1 cellular context compared by ENCODE assay signal in the genomic region with DNA sequence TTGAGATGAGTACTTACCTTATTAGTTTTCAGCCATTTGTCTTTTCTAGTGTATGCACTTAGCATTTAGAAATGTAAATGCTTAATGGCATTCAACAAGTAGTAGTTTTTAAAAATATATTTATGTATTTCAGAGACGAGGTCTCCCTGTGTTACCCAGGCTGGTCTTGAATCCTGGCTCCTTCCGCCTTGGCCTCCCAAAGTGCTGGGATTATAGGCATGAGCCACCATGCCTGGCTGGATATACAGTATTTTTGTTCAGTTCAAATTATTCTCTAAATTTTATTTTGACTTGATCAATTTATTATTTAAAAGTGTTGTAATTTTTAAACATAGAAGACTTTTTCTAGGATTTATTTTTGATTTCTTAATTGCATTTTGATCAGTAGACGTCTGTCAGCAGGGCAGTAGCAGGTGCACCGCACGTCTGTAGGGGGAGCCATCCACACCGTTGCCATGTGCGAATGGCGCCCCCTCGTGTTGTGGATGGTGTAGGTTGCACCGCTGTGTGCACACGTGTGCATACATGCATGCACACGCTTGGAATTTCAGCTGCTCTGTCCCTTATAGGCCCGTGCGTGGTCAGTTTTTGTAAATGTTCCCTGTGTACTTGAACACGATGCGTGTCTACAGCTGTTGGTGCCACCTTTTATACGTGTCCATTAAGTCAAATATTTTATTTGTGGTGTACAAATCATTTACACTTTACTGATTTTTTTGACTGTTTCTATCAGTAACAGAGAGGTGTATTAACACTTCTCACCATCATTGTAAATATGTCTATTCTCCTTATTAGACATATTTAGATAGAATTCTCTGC.
A peak's percentile ranks its signal among the peaks of the same experiment; 100 is the strongest.
TF ChIP-seq lines count a peak whose summit lies in the region.

No MANE protein-coding gene starts in this region.

TF ChIP-seq in HepG2, 621 proteins besides CTCF, POLR2A, EP300 and RAD21 (continued from another document and continues in another):
- TF ChIP-seq, protein P1, sequence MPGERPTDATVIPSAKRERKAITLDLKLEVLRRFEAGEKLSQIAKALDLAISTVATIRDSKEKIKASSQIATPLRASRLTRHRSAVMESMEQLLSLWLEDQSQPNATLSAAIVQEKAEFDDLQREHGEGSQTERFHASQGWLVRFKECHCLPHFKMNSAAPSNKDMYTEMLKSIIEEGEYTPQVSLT (CRISPR knock-in tag; IDR thresholded peaks at IDR 0.05; ENCODE audit: borderline replicate concordance, low read depth) = no peak
- no peak for TF ChIP-seq ZNF468 (CRISPR knock-in tag; IDR thresholded peaks at IDR 0.05)
- no peak for TF ChIP-seq NKX3-1 (CRISPR knock-in tag; IDR thresholded peaks at IDR 0.05)
- TF ChIP-seq NR2C2 (CRISPR knock-in tag; IDR thresholded peaks at IDR 0.05; ENCODE audit: borderline replicate concordance) = no peak
- no peak for TF ChIP-seq ATRX (CRISPR knock-in tag; IDR thresholded peaks at IDR 0.05; ENCODE audit: borderline replicate concordance)
- no peak for TF ChIP-seq ZNF790 (CRISPR knock-in tag; IDR thresholded peaks at IDR 0.05; ENCODE audit: borderline replicate concordance)
- TF ChIP-seq ZC3H4 (CRISPR knock-in tag; IDR thresholded peaks at IDR 0.05; ENCODE audit: borderline replicate concordance) = 0 out of 2 replicates have a peak, but pooled peaks have one; percentile 67
- TF ChIP-seq, protein P2, sequence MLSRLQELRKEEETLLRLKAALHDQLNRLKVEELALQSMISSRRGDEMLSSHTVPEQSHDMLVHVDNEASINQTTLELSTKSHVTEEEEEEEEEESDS (CRISPR knock-in tag; IDR thresholded peaks at IDR 0.05; ENCODE audit: borderline replicate concordance) = no peak; the same call in 1 of the 2 replicates
- TF ChIP-seq FOXO1 (CRISPR knock-in tag; IDR thresholded peaks at IDR 0.05) = peak; percentile 88
- TF ChIP-seq HNRNPLL (IDR thresholded peaks at IDR 0.05; ENCODE audit: low read depth, low read length, poor library complexity, severe bottlenecking) = peak; percentile 29
- TF ChIP-seq FLYWCH1 (CRISPR knock-in tag; IDR thresholded peaks at IDR 0.05) = no peak
- TF ChIP-seq BHLHE40 (IDR thresholded peaks at IDR 0.05; ENCODE audit: low read length) = peak; percentile 92
- no peak for TF ChIP-seq MAZ (IDR thresholded peaks at IDR 0.05; ENCODE audit: borderline replicate concordance, low read depth, low read length)
- 0 out of 2 replicates have a peak, but pooled peaks have one; percentile 28 for TF ChIP-seq MAZ (CRISPR knock-in tag; IDR thresholded peaks at IDR 0.05; ENCODE audit: low read depth)
- no peak for TF ChIP-seq ZNF577 (CRISPR knock-in tag; IDR thresholded peaks at IDR 0.05; ENCODE audit: borderline replicate concordance, low read depth)
- no peak for TF ChIP-seq RFX1 (IDR thresholded peaks at IDR 0.05)
- TF ChIP-seq, protein P3, sequence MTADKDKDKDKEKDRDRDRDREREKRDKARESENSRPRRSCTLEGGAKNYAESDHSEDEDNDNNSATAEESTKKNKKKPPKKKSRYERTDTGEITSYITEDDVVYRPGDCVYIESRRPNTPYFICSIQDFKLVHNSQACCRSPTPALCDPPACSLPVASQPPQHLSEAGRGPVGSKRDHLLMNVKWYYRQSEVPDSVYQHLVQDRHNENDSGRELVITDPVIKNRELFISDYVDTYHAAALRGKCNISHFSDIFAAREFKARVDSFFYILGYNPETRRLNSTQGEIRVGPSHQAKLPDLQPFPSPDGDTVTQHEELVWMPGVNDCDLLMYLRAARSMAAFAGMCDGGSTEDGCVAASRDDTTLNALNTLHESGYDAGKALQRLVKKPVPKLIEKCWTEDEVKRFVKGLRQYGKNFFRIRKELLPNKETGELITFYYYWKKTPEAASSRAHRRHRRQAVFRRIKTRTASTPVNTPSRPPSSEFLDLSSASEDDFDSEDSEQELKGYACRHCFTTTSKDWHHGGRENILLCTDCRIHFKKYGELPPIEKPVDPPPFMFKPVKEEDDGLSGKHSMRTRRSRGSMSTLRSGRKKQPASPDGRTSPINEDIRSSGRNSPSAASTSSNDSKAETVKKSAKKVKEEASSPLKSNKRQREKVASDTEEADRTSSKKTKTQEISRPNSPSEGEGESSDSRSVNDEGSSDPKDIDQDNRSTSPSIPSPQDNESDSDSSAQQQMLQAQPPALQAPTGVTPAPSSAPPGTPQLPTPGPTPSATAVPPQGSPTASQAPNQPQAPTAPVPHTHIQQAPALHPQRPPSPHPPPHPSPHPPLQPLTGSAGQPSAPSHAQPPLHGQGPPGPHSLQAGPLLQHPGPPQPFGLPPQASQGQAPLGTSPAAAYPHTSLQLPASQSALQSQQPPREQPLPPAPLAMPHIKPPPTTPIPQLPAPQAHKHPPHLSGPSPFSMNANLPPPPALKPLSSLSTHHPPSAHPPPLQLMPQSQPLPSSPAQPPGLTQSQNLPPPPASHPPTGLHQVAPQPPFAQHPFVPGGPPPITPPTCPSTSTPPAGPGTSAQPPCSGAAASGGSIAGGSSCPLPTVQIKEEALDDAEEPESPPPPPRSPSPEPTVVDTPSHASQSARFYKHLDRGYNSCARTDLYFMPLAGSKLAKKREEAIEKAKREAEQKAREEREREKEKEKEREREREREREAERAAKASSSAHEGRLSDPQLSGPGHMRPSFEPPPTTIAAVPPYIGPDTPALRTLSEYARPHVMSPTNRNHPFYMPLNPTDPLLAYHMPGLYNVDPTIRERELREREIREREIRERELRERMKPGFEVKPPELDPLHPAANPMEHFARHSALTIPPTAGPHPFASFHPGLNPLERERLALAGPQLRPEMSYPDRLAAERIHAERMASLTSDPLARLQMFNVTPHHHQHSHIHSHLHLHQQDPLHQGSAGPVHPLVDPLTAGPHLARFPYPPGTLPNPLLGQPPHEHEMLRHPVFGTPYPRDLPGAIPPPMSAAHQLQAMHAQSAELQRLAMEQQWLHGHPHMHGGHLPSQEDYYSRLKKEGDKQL (CRISPR knock-in tag; IDR thresholded peaks at IDR 0.05; ENCODE audit: low read depth) = no peak
- no peak for TF ChIP-seq MZF1 (CRISPR knock-in tag; IDR thresholded peaks at IDR 0.05; ENCODE audit: borderline replicate concordance)
- no peak for TF ChIP-seq NFAT5 (CRISPR knock-in tag; IDR thresholded peaks at IDR 0.05)
- TF ChIP-seq ZFP82 (CRISPR knock-in tag; IDR thresholded peaks at IDR 0.05; ENCODE audit: borderline replicate concordance) = no peak
- no peak for TF ChIP-seq ZNF552 (CRISPR knock-in tag; IDR thresholded peaks at IDR 0.05; ENCODE audit: borderline replicate concordance)
- no peak for TF ChIP-seq ZC3H13 (CRISPR knock-in tag; IDR thresholded peaks at IDR 0.05)
- TF ChIP-seq DNMT1 (CRISPR knock-in tag; IDR thresholded peaks at IDR 0.05) = peak; percentile 92; the same call in 1 of the 2 replicates
- TF ChIP-seq KDM2A (CRISPR knock-in tag; IDR thresholded peaks at IDR 0.05; ENCODE audit: borderline replicate concordance, low read depth) = peak; percentile 97
- TF ChIP-seq, protein P4, sequence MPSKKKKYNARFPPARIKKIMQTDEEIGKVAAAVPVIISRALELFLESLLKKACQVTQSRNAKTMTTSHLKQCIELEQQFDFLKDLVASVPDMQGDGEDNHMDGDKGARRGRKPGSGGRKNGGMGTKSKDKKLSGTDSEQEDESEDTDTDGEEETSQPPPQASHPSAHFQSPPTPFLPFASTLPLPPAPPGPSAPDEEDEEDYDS (CRISPR knock-in tag; IDR thresholded peaks at IDR 0.05) = no peak
- no peak for TF ChIP-seq POLR2G (IDR thresholded peaks at IDR 0.05; ENCODE audit: low read depth, low read length)
- no peak for TF ChIP-seq TCF12 (IDR thresholded peaks at IDR 0.05)
- no peak for TF ChIP-seq TCF12 (CRISPR knock-in tag; IDR thresholded peaks at IDR 0.05)
- TF ChIP-seq NFYB (CRISPR knock-in tag; IDR thresholded peaks at IDR 0.05) = no peak
- no peak for TF ChIP-seq ATF7-NPFF (CRISPR knock-in tag; IDR thresholded peaks at IDR 0.05; ENCODE audit: low read depth)
- TF ChIP-seq MEIS1 (CRISPR knock-in tag; IDR thresholded peaks at IDR 0.05; ENCODE audit: borderline replicate concordance) = peak; percentile 85; the same call in 1 of the 2 replicates
- no peak for TF ChIP-seq NR2F6 (IDR thresholded peaks at IDR 0.05)
- TF ChIP-seq NR2F6 (CRISPR knock-in tag; IDR thresholded peaks at IDR 0.05) = peak; percentile 73; the same call in 1 of the 2 replicates
- no peak for TF ChIP-seq RELA (CRISPR knock-in tag; IDR thresholded peaks at IDR 0.05)
- 0 out of 2 replicates have a peak, but pooled peaks have one; percentile 64 for TF ChIP-seq CCDC6 (CRISPR knock-in tag; IDR thresholded peaks at IDR 0.05)
- no peak for TF ChIP-seq ARNT (IDR thresholded peaks at IDR 0.05)
- no peak for TF ChIP-seq JUN (CRISPR knock-in tag; IDR thresholded peaks at IDR 0.05)
- TF ChIP-seq SMAD9 (CRISPR knock-in tag; IDR thresholded peaks at IDR 0.05) = no peak
- TF ChIP-seq HNF4G (IDR thresholded peaks at IDR 0.05; ENCODE audit: borderline replicate concordance, low read depth, low read length) = no peak
- no peak for TF ChIP-seq HNF4G (CRISPR knock-in tag; IDR thresholded peaks at IDR 0.05; ENCODE audit: borderline replicate concordance, low read depth)
- TF ChIP-seq ZNF138 (CRISPR knock-in tag; IDR thresholded peaks at IDR 0.05; ENCODE audit: low read depth) = no peak
- no peak; the same call in 1 of the 2 replicates for TF ChIP-seq PHF8 (CRISPR knock-in tag; IDR thresholded peaks at IDR 0.05)
- no peak for TF ChIP-seq ZBTB8A (CRISPR knock-in tag; IDR thresholded peaks at IDR 0.05; ENCODE audit: borderline replicate concordance, low read depth)
- peak; percentile 55; the same call in 1 of the 2 replicates for TF ChIP-seq KMT2B (CRISPR knock-in tag; IDR thresholded peaks at IDR 0.05)
- TF ChIP-seq, protein P5, sequence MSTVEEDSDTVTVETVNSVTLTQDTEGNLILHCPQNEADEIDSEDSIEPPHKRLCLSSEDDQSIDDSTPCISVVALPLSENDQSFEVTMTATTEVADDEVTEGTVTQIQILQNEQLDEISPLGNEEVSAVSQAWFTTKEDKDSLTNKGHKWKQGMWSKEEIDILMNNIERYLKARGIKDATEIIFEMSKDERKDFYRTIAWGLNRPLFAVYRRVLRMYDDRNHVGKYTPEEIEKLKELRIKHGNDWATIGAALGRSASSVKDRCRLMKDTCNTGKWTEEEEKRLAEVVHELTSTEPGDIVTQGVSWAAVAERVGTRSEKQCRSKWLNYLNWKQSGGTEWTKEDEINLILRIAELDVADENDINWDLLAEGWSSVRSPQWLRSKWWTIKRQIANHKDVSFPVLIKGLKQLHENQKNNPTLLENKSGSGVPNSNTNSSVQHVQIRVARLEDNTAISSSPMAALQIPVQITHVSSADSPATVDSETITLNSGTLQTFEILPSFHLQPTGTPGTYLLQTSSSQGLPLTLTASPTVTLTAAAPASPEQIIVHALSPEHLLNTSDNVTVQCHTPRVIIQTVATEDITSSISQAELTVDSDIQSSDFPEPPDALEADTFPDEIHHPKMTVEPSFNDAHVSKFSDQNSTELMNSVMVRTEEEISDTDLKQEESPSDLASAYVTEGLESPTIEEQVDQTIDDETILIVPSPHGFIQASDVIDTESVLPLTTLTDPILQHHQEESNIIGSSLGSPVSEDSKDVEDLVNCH (CRISPR knock-in tag; IDR thresholded peaks at IDR 0.05) = no peak
- no peak for TF ChIP-seq KDM5A (IDR thresholded peaks at IDR 0.05; ENCODE audit: borderline replicate concordance, low read length)
- 0 out of 2 replicates have a peak, but pooled peaks have one; percentile 32 for TF ChIP-seq SIX4 (CRISPR knock-in tag; IDR thresholded peaks at IDR 0.05)
- TF ChIP-seq CBX5 (CRISPR knock-in tag; IDR thresholded peaks at IDR 0.05; ENCODE audit: borderline replicate concordance) = peak; percentile 99
- no peak for TF ChIP-seq ZNF83 (CRISPR knock-in tag; IDR thresholded peaks at IDR 0.05; ENCODE audit: borderline replicate concordance)
- TF ChIP-seq ZNF562 (CRISPR knock-in tag; IDR thresholded peaks at IDR 0.05; ENCODE audit: borderline replicate concordance) = no peak
- TF ChIP-seq, protein P6, sequence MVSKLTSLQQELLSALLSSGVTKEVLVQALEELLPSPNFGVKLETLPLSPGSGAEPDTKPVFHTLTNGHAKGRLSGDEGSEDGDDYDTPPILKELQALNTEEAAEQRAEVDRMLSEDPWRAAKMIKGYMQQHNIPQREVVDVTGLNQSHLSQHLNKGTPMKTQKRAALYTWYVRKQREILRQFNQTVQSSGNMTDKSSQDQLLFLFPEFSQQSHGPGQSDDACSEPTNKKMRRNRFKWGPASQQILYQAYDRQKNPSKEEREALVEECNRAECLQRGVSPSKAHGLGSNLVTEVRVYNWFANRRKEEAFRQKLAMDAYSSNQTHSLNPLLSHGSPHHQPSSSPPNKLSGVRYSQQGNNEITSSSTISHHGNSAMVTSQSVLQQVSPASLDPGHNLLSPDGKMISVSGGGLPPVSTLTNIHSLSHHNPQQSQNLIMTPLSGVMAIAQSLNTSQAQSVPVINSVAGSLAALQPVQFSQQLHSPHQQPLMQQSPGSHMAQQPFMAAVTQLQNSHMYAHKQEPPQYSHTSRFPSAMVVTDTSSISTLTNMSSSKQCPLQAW (CRISPR knock-in tag; IDR thresholded peaks at IDR 0.05) = 0 out of 2 replicates have a peak, but pooled peaks have one; percentile 45
